Comparison of ENCODE assay signal across 8 cellular contexts in the genomic region with DNA sequence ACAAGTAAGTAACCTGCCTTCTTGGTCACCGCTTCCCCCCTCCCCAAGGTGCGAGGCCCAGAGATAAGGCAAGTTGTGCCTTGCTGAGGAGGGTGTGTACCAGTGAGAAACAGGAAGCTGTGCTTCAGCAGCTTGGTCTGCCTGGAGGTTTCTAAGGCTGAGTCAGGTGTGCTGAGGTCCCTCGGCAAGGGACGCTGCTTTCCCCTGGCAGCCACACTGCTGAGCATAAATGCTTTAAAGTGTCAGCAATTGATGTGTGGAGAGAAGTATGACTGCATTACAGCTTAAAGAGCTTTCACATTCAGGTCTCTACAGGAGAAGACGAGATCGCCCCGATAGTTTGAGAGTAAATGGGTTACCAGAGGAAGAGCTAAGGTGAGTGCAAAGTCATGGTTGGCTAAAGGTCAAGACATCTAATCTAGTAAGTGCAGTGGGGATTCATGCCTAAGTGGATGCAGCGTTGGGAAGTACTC.
DNase-seq lines count a peak whose midpoint lies in the region; ATAC-seq, FAIRE-seq and TF ChIP-seq lines count a peak whose summit lies in the region.

No MANE protein-coding gene starts in this region.

- H3K27ac ChIP-seq in endodermal cell (ENCODE audit: low read depth, low read length) = no peak overlapping the region
- peak overlapping the region; percentile 11 for H3K27ac ChIP-seq in neuronal stem cell (replicated peaks; ENCODE audit: low read length)

- peaks cover 57% of the 10 kb centered on the region for H3K4me1 Mint-ChIP-seq in endodermal cell

- H3K18ac ChIP-seq in neuronal stem cell (ENCODE audit: low read length) = no peak overlapping the region

- no peak overlapping the region for H2BK5ac ChIP-seq in neuronal stem cell (ENCODE audit: low read length)

- peak overlapping the region; percentile 94 for H3K27ac Mint-ChIP-seq in endodermal cell

- peak overlapping the region; percentile 77 for H3K4me3 ChIP-seq in endodermal cell (ENCODE audit: low read length)
- peak overlapping the region in 1 of 2 donors; percentile 47 for H3K4me3 ChIP-seq in neuronal stem cell (ENCODE audit: low read length in 2 of 2)

- peak overlapping the region; percentile 27 for H3K9ac ChIP-seq in endodermal cell (ENCODE audit: extremely low read depth, low read length, poor library complexity, severe bottlenecking)
- no peak overlapping the region for H3K9ac ChIP-seq in neuronal stem cell (ENCODE audit: low read depth, low read length, poor library complexity)

- 9 to 15% methylated on average over 3 to 8 of the region's 8 CpGs for WGBS in endodermal cell (ENCODE audit: insufficient coverage in 1 of 2, insufficient read length in 1 of 2), 2 experiments
- WGBS in neuronal stem cell (ENCODE audit: extremely low coverage in 2 of 2, insufficient read length in 2 of 2, insufficient replicate concordance in 1 of 2), 2 donors = no CpG with 5 or more reads among the region's 8 CpGs

- ATAC-seq in GM18858 (IDR thresholded peaks at IDR 0.05; ENCODE audit: unreplicated experiment) (peak; percentile 96), HG02852 (IDR thresholded peaks at IDR 0.05; ENCODE audit: unreplicated experiment) (peak; percentile 100)

- H3K23ac ChIP-seq in neuronal stem cell (ENCODE audit: low read depth, low read length, poor library complexity) = no peak overlapping the region

- peak overlapping the region; percentile 21 for H3K4me2 ChIP-seq in neuronal stem cell (ENCODE audit: insufficient read depth, low read length, poor library complexity, severe bottlenecking)

- no peak overlapping the region for H2AFZ ChIP-seq in neuronal stem cell (ENCODE audit: low read length)

- peak; percentile 27 for DNase-seq in NCI-H2107 (lab: John Stamatoyannopoulos, UW)
- DNase-seq in activated CD4-positive, alpha-beta T cell treated with anti-CD3 and anti-CD28 coated beads, Interleukin-2, amount 50 U/mL, for 1 hour = peak; percentile 74
- DNase-seq in endodermal cell = peak; percentile 88
- DNase-seq in neuronal stem cell (ENCODE audit: low spot score) = no peak
- DNase-seq in urothelium cell line (ENCODE audit: low spot score) = peak; percentile 65
- DNase-seq in cortex of kidney (lab: John Stamatoyannopoulos, UW) = no peak

- no peak overlapping the region for H2AK5ac ChIP-seq in neuronal stem cell (ENCODE audit: low read depth, low read length)

- peak; percentile 76 for FAIRE-seq in urothelium cell line (lab: Jason Lieb, UNC)

- H3K27me3 ChIP-seq in endodermal cell (ENCODE audit: control insufficient read depth, insufficient read depth, low read length, poor library complexity, severe bottlenecking) (no peaks in the 10 kb centered on the region), neuronal stem cell (ENCODE audit: control insufficient read depth in 3 of 3, insufficient read depth in 3 of 3, low read depth in 1 of 3, low read length in 3 of 3) (no peaks in the 10 kb centered on the region)

- H2BK12ac ChIP-seq in neuronal stem cell (ENCODE audit: low read length) = no peak overlapping the region

- H4K8ac ChIP-seq in neuronal stem cell (ENCODE audit: low read depth, low read length) = no peak overlapping the region

- H4K91ac ChIP-seq in neuronal stem cell (ENCODE audit: low read depth, low read length, poor library complexity) = no peak overlapping the region

- H3K4me1 ChIP-seq in endodermal cell (ENCODE audit: control insufficient read depth, insufficient read depth, low read length) (peaks cover 16% of the 10 kb centered on the region), neuronal stem cell (ENCODE audit: control insufficient read depth in 2 of 2, insufficient read depth in 1 of 2, low read depth in 1 of 2, low read length in 2 of 2) (peaks cover 8 to 29% of the 10 kb centered on the region in 2 donors)

- H3K14ac ChIP-seq in neuronal stem cell (ENCODE audit: low read length) = no peak overlapping the region

- H2BK15ac ChIP-seq in neuronal stem cell (ENCODE audit: low read length) = no peak overlapping the region

- no peaks in the 10 kb centered on the region for H3K9me3 Mint-ChIP-seq in endodermal cell

- peak overlapping the region; percentile 48 for H3K4me3 Mint-ChIP-seq in endodermal cell

- no peak overlapping the region for H2BK120ac ChIP-seq in neuronal stem cell (ENCODE audit: low read depth, low read length)

- H3K9me3 ChIP-seq in endodermal cell (ENCODE audit: control insufficient read depth, low read length) = no peaks in the 10 kb centered on the region
- H3K9me3 ChIP-seq in neuronal stem cell (replicated peaks in 1 of 2; ENCODE audit: control insufficient read depth in 2 of 2, insufficient read depth in 1 of 2, low read depth in 1 of 2, low read length in 2 of 2) = no peaks in the 10 kb centered on the region

- H3K27me3 Mint-ChIP-seq in endodermal cell (ENCODE audit: insufficient read depth) = no peaks in the 10 kb centered on the region

- no peaks in the 10 kb centered on the region for H3K79me1 ChIP-seq in neuronal stem cell (ENCODE audit: low read depth, low read length)

- H3K36me3 ChIP-seq in endodermal cell (ENCODE audit: control insufficient read depth, insufficient read depth, low read length) (no peaks in the 10 kb centered on the region), neuronal stem cell (replicated peaks in 1 of 2; ENCODE audit: control insufficient read depth in 2 of 2, insufficient read depth in 2 of 2, low read length in 2 of 2) (no peaks in the 10 kb centered on the region)

- no peak for TF ChIP-seq CTCF in endodermal cell (conservative IDR thresholded peaks at IDR 0.05)

- no peaks in the 10 kb centered on the region for H3K36me3 Mint-ChIP-seq in endodermal cell (ENCODE audit: low read depth)

- H3K4ac ChIP-seq in neuronal stem cell (ENCODE audit: low read length) = no peak overlapping the region

Comparison
In these comparisons a context has a peak if more than half of its experiments do, and no peak if none do; other contexts are left out.
1. DNase-seq: peak in NCI-H2107 (single experiment), activated CD4-positive, alpha-beta T cell treated with anti-CD3 and anti-CD28 coated beads, Interleukin-2, amount 50 U/mL, for 1 hour (single experiment), endodermal cell (single experiment) and urothelium cell line (single experiment); none in neuronal stem cell (single experiment) and cortex of kidney (single experiment).